16 cellular contexts compared by ENCODE assay signal in the genomic region with DNA sequence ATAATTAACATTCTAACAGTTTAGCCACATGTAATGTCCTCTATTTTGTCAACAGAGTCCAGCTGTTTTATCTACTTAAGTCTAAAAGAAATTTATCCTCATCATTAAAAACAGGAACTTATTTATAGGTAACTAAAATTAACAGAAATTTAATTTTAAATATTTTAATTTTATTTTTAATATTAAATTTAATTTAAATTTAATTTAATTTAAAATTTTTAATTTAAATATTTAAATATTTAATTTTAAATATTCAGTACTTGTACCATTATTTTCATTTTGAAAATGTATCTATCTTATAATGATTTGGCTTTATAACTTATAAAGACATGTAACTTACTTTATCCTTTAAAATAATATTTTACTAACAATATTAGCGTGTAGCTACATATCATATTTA. TPM values are rescaled to one million over a fixed set of nuclear protein-coding genes. Genes with fewer than 3 reads are reported as not detected.
DNase-seq lines count a peak whose midpoint lies in the region; ATAC-seq, FAIRE-seq and TF ChIP-seq lines count a peak whose summit lies in the region.
"Had no signal": no experiment of that assay in that cellular context is flagged by ENCODE, and none has a peak within 500 bp of the region (broad histone marks: within the 10 kb centered on the region; RNA-seq: fewer than 3 reads in every experiment).

No MANE protein-coding gene starts in this region.

- H2AFZ ChIP-seq in neural cell (ENCODE audit: low read depth, low read length) = no peak overlapping the region
- H2AFZ ChIP-seq: GM23248 had no signal

- H3K4me3 ChIP-seq in heart right ventricle (no peak overlapping the region), neural cell (ENCODE audit: low read length) (no peak overlapping the region)
- H3K4me3 ChIP-seq: BLaER1 treated with 17β-estradiol and CSF1 and Interleukin-3, amounts not matched to agents 10 nM and 100 nM; GM12878; GM23248 had no signal

- TF ChIP-seq RAD21 in neural cell (conservative IDR thresholded peaks at IDR 0.05) = no peak

- intact Hi-C loops in heart right ventricle (cut with DNase I) (loop anchor here in 7 of 10 donors (2.0 to 10.0 kb wide), 9 partner anchors 26 to 406 kb away; no protein-coding TSS in a partner anchor), Right ventricle myocardium superior (cut with DNase I) (no loop called here)

- no peaks in the 10 kb centered on the region for H3K9me2 ChIP-seq in neural cell (ENCODE audit: insufficient read depth, low read length)

- no peaks in the 10 kb centered on the region for H3K36me3 ChIP-seq in heart right ventricle
- H3K36me3 ChIP-seq in neural cell (ENCODE audit: insufficient read depth, low read length) = no peaks in the 10 kb centered on the region
- H3K36me3 ChIP-seq: BLaER1 treated with 17β-estradiol and CSF1 and Interleukin-3, amounts not matched to agents 10 nM and 100 nM had no signal

- FAIRE-seq in colon (lab: Jason Lieb, UNC) = peak; percentile 96
- FAIRE-seq: GM12878, H54 had no signal

- H3K9me3 ChIP-seq in heart right ventricle = no peaks in the 10 kb centered on the region
- no peaks in the 10 kb centered on the region for H3K9me3 ChIP-seq in neural cell (ENCODE audit: low read length)
- H3K9me3 ChIP-seq: BLaER1 treated with 17β-estradiol and CSF1 and Interleukin-3, amounts not matched to agents 10 nM and 100 nM had no signal

- H3K27ac ChIP-seq in heart right ventricle = peak overlapping the region in 6 of 10 donors; percentile 15 to 86 (median 81)
- H3K27ac ChIP-seq in neural cell (ENCODE audit: low read length) = peak overlapping the region; percentile 78
- H3K27ac ChIP-seq: BLaER1 treated with 17β-estradiol and CSF1 and Interleukin-3, amounts not matched to agents 10 nM and 100 nM; GM23248; HL-60 had no signal

- no peak for TF ChIP-seq CTCF in heart right ventricle (IDR thresholded peaks at IDR 0.05)
- no peak for TF ChIP-seq CTCF in neural cell (IDR thresholded peaks at IDR 0.05; ENCODE audit: poor library complexity, severe bottlenecking)

- H3K4me2 ChIP-seq in neural cell (ENCODE audit: low read length) = peak overlapping the region; percentile 72
- H3K4me2 ChIP-seq: BLaER1 treated with 17β-estradiol and CSF1 and Interleukin-3, amounts not matched to agents 10 nM and 100 nM had no signal

- no peaks in the 10 kb centered on the region for H3F3A ChIP-seq in neural cell (ENCODE audit: insufficient read depth, low read length, poor library complexity, severe bottlenecking)

- peaks cover 0 to 11% (median 5%) of the 10 kb centered on the region in 9 donors for H3K4me1 ChIP-seq in heart right ventricle

- peaks cover 16% of the 10 kb centered on the region for H3K79me2 ChIP-seq in neural cell (replicated peaks; ENCODE audit: insufficient read depth, low read length)

- no peak overlapping the region for H3K9ac ChIP-seq in neural cell (ENCODE audit: low read length)
- H3K9ac ChIP-seq: BLaER1 treated with 17β-estradiol and CSF1 and Interleukin-3, amounts not matched to agents 10 nM and 100 nM; GM23248 had no signal

- TF ChIP-seq EP300 in neural cell (conservative IDR thresholded peaks at IDR 0.05; ENCODE audit: poor library complexity, severe bottlenecking) = no peak

- H3K27me3 ChIP-seq in heart right ventricle = no peaks in the 10 kb centered on the region
- no peaks in the 10 kb centered on the region for H3K27me3 ChIP-seq in neural cell (ENCODE audit: insufficient read depth, low read depth, low read length)
- H3K27me3 ChIP-seq: BLaER1 treated with 17β-estradiol and CSF1 and Interleukin-3, amounts not matched to agents 10 nM and 100 nM had no signal

- H4K20me1 ChIP-seq in neural cell (ENCODE audit: insufficient read depth) = no peaks in the 10 kb centered on the region

- DNase-seq in heart right ventricle (no peak), Right ventricle myocardium superior (no peak), superior temporal gyrus (ENCODE audit: extremely low spot score) (no peak)
- DNase-seq: 8988T; ACHN; CD4-positive, CD25-positive, alpha-beta regulatory T cell; GM23248 had no signal

- ATAC-seq in heart right ventricle = no peak
- ATAC-seq in Right ventricle myocardium superior (ENCODE audit: poor library complexity) = no peak
- no peak for ATAC-seq in HG03159 (IDR thresholded peaks at IDR 0.05; ENCODE audit: unreplicated experiment)
- no peak for ATAC-seq in GM21576 (IDR thresholded peaks at IDR 0.05; ENCODE audit: unreplicated experiment)
- ATAC-seq: GM12878, HCT116 had no signal

- WGBS in heart right ventricle, 2 donors = 87 to 92% methylated on average over 1 of the region's 1 CpG

TF ChIP-seq in neural cell, 6 proteins besides CTCF, POLR2A, EP300 and RAD21:
- TF ChIP-seq POLR2AphosphoS5 (IDR thresholded peaks at IDR 0.05) (no peak), EZH2 (IDR thresholded peaks at IDR 0.05; ENCODE audit: borderline replicate concordance, insufficient read depth, low read length, poor library complexity, severe bottlenecking) (no peak), TAF1 (IDR thresholded peaks at IDR 0.05; ENCODE audit: low read depth) (no peak), MXI1 (conservative IDR thresholded peaks at IDR 0.05; ENCODE audit: poor library complexity, severe bottlenecking) (no peak), SMC3 (conservative IDR thresholded peaks at IDR 0.05; ENCODE audit: poor library complexity) (no peak)

RNA-seq across cellular contexts. Expression of gene GPR22, which starts 1.0 kb away (rescaled TPM):
- total RNA-seq in heart right ventricle = 10 to 100 TPM; 20.0 to 61.9 (median 36.4) TPM
- 10 to 100 TPM in 1 of 2 donors, 1 to 10 TPM in 1; 6.1 to 11.4 TPM for polyA plus RNA-seq in heart right ventricle
- 36.4 TPM for total RNA-seq in Right ventricle myocardium superior
- 44.3 and 64.1 TPM in 2 replicates for polyA plus RNA-seq in neural cell
- polyA minus RNA-seq in neural cell = 76.4 and 78.5 TPM in 2 replicates
- total RNA-seq: CD4-positive, CD25-positive, alpha-beta regulatory T cell; GM12878; GM23248 had no signal
